ENCODE assay signal across 14 cellular contexts in genomic region chr3:50050361-50050760, GRCh38. TPM values are rescaled to one million over a fixed set of nuclear protein-coding genes. Genes with fewer than 3 reads are reported as not detected.
DNase-seq lines count a peak whose midpoint lies in the region; ATAC-seq, FAIRE-seq and TF ChIP-seq lines count a peak whose summit lies in the region.
"Had no signal": no experiment of that assay in that cellular context is flagged by ENCODE, and none has a peak within 500 bp of the region (broad histone marks: within the 10 kb centered on the region; RNA-seq: fewer than 3 reads in every experiment).

No MANE protein-coding gene starts in this region.

- H2AK5ac ChIP-seq in mesenchymal stem cell (ENCODE audit: low read length, severe bottlenecking): no peak overlapping the region

- H3K9me1 ChIP-seq in K562 (ENCODE audit: control insufficient read depth, insufficient read depth, low read length): no peaks in the 10 kb centered on the region

- intact Hi-C loops in K562 (cut with micrococcal nuclease): no loop called here

- in situ Hi-C loops in K562 (cut with MboI) (no loop called here), G401 (cut with HindIII; ENCODE audit: low sequenced_read_pairs) (no loop called here)

- peaks cover 19% of the 10 kb centered on the region for H3K79me1 ChIP-seq in mesenchymal stem cell (replicated peaks; ENCODE audit: low read length, poor library complexity, severe bottlenecking)

- DNase-seq in AG20443 (ENCODE audit: low spot score) (peak; percentile 43), K562 (ENCODE audit: extremely low read depth in 1 of 4, low spot score in 3 of 4) (no peak), mesenchymal stem cell (no peak), G401 (ENCODE audit: low spot score) (no peak)
- DNase-seq: activated CD4-positive, alpha-beta T cell treated with anti-CD3 and anti-CD28 coated beads, Interleukin-2, amount 50 U/mL, for 1 hour; activated naive CD4-positive, alpha-beta T cell; NCI-H2081 treated with DMSO at 0.1 percent for 48 hours; stomach had no signal

- no peaks in the 10 kb centered on the region for H3K27me3 ChIP-seq in Loucy (ENCODE audit: insufficient read depth, low read length, poor library complexity, severe bottlenecking)
- H3K27me3 ChIP-seq in K562 (ENCODE audit: control insufficient read depth in 2 of 2, insufficient read depth in 2 of 2, low read length in 2 of 2): no peaks in the 10 kb centered on the region
- no peaks in the 10 kb centered on the region for H3K27me3 ChIP-seq in mesenchymal stem cell (ENCODE audit: control insufficient read depth in 1 of 2, insufficient read depth in 1 of 2, low read length in 2 of 2)
- H3K27me3 ChIP-seq: stomach had no signal

- TF ChIP-seq CTCF in Loucy (conservative IDR thresholded peaks at IDR 0.05; ENCODE audit: low read length) (no peak), K562 (IDR thresholded peaks at IDR 0.05 in 2 of 3, conservative IDR thresholded peaks at IDR 0.05 in 1 of 3; ENCODE audit: insufficient read depth in 2 of 3, low read depth in 1 of 3, low read length in 3 of 3) (no peak)

- FAIRE-seq in K562 (lab: Jason Lieb, UNC): no peak
- FAIRE-seq: islet of Langerhans had no signal

- TF ChIP-seq EP300 in K562 (IDR thresholded peaks at IDR 0.05; ENCODE audit: low read length): no peak

- no peak overlapping the region for H4K91ac ChIP-seq in mesenchymal stem cell (ENCODE audit: low read length)

- H3K14ac ChIP-seq in mesenchymal stem cell (ENCODE audit: low read length in 2 of 2): no peak overlapping the region

- no peak for TF ChIP-seq RAD21 in K562 (CRISPR knock-in tag; conservative IDR thresholded peaks at IDR 0.05 in 1 of 2, IDR thresholded peaks at IDR 0.05 in 1 of 2)

- no peak overlapping the region for H3K4ac ChIP-seq in mesenchymal stem cell (ENCODE audit: low read depth in 1 of 2, low read length in 2 of 2)

- no peaks in the 10 kb centered on the region for H3F3A ChIP-seq in Loucy (ENCODE audit: low read depth)

- H2BK120ac ChIP-seq in mesenchymal stem cell (ENCODE audit: low read depth, low read length): no peak overlapping the region

- H3K4me1 ChIP-seq in Loucy (ENCODE audit: insufficient read depth, low read length, poor library complexity, severe bottlenecking) (peaks cover 9% of the 10 kb centered on the region), K562 (replicated peaks in 1 of 2; ENCODE audit: control insufficient read depth in 2 of 2, insufficient read depth in 2 of 2, low read length in 2 of 2) (no peaks in the 10 kb centered on the region; a peak in 1 of 5 replicates), mesenchymal stem cell (ENCODE audit: control insufficient read depth, insufficient read depth, low read depth, low read length) (peaks cover 2% of the 10 kb centered on the region)

- H4K8ac ChIP-seq in mesenchymal stem cell (ENCODE audit: low read length): no peak overlapping the region

- POLR2A ChIA-PET in K562 (lab: Yijun Ruan, JAX): interaction anchor here (0.5 kb wide), 1 partner anchor 42 kb away, joined by 3 read pairs; no protein-coding TSS in a partner anchor

- CTCF ChIA-PET in K562 (lab: Yijun Ruan, JAX; ENCODE audit: low intra/inter-chr PET ratio): no interaction called here

- H3K36me3 ChIP-seq in Loucy (ENCODE audit: insufficient read depth, low read length) (peaks cover 69% of the 10 kb centered on the region), K562 (ENCODE audit: control insufficient read depth, insufficient read depth, low read length) (peaks cover 58% of the 10 kb centered on the region; the same call in 2 of the 3 replicates), mesenchymal stem cell (ENCODE audit: control insufficient read depth in 1 of 2, insufficient read depth in 2 of 2, low read depth in 1 of 2, low read length in 2 of 2) (peaks cover 16 to 45% of the 10 kb centered on the region in 2 experiments)

- no peak overlapping the region for H3K9ac ChIP-seq in Loucy (ENCODE audit: low read depth, low read length, poor library complexity, severe bottlenecking)
- H3K9ac ChIP-seq in K562 (ENCODE audit: insufficient read depth in 1 of 2, low read depth in 2 of 2, low read length in 2 of 2): no peak overlapping the region
- peak overlapping the region; percentile 68 for H3K9ac ChIP-seq in mesenchymal stem cell (ENCODE audit: low read length)

- H4K20me1 ChIP-seq in Loucy (ENCODE audit: insufficient read depth, low read length, poor library complexity, severe bottlenecking) (no peaks in the 10 kb centered on the region), K562 (replicated peaks; ENCODE audit: control insufficient read depth, insufficient read depth, low read length) (no peaks in the 10 kb centered on the region)

- H2BK5ac ChIP-seq in mesenchymal stem cell (ENCODE audit: low read depth, low read length, poor library complexity, severe bottlenecking): no peak overlapping the region

- no peak overlapping the region for H3K4me3 ChIP-seq in Loucy (ENCODE audit: low read length, poor library complexity, severe bottlenecking)
- H3K4me3 ChIP-seq in K562: no peak overlapping the region
- H3K4me3 ChIP-seq in mesenchymal stem cell (ENCODE audit: insufficient read depth in 1 of 2, low read depth in 1 of 2, low read length in 2 of 2): peak overlapping the region in 1 of 2 experiments; percentile 46
- H3K4me3 ChIP-seq: stomach had no signal

- H3K23ac ChIP-seq in mesenchymal stem cell (ENCODE audit: low read length in 2 of 2): no peak overlapping the region

- H3K79me2 ChIP-seq in Loucy (ENCODE audit: insufficient read depth, low read length) (no peaks in the 10 kb centered on the region), K562 (ENCODE audit: control insufficient read depth, insufficient read depth, low read length) (no peaks in the 10 kb centered on the region)

- H3K27ac ChIP-seq in K562 (ENCODE audit: extremely low read depth, low read depth, low read length): no peak overlapping the region
- H3K27ac ChIP-seq in mesenchymal stem cell (ENCODE audit: low read length, poor library complexity, severe bottlenecking): peak overlapping the region; percentile 24
- H3K27ac ChIP-seq: stomach had no signal

- no peak for ATAC-seq in K562
- ATAC-seq in GM19395 (IDR thresholded peaks at IDR 0.05; ENCODE audit: unreplicated experiment): no peak
- no peak for ATAC-seq in HG03039 (IDR thresholded peaks at IDR 0.05; ENCODE audit: unreplicated experiment)
- ATAC-seq in HG03280 (IDR thresholded peaks at IDR 0.05; ENCODE audit: unreplicated experiment): no peak
- ATAC-seq: natural killer cell treated with Interleukin-12 subunit alpha and Interleukin-12 subunit beta and Interleukin-15 and Interleukin-18, amount 100 ng/mL, for 72 hours had no signal

- no peak overlapping the region for H2BK15ac ChIP-seq in mesenchymal stem cell (ENCODE audit: low read depth, poor library complexity, severe bottlenecking)

- H2AFZ ChIP-seq in Loucy (ENCODE audit: low read length) (no peak overlapping the region), K562 (ENCODE audit: low read depth, low read length) (no peak overlapping the region), mesenchymal stem cell (ENCODE audit: low read depth, low read length) (no peak overlapping the region)

- TF ChIP-seq POLR2A in K562 (conservative IDR thresholded peaks at IDR 0.05): no peak

- no peak overlapping the region for H3K18ac ChIP-seq in mesenchymal stem cell (ENCODE audit: low read depth in 1 of 2, low read length in 2 of 2)

- H3K9me3 ChIP-seq in Loucy (ENCODE audit: insufficient read depth, low read depth, low read length) (no peaks in the 10 kb centered on the region), K562 (replicated peaks; ENCODE audit: control insufficient read depth, insufficient read depth, low read depth, low read length) (no peaks in the 10 kb centered on the region), mesenchymal stem cell (ENCODE audit: control insufficient read depth, low read length) (no peaks in the 10 kb centered on the region)
- H3K9me3 ChIP-seq: stomach had no signal

- no peaks in the 10 kb centered on the region for H3K9me2 ChIP-seq in Loucy (replicated peaks; ENCODE audit: low read depth, low read length)

- no TSS peak for BruUV-seq in K562 (replicated peaks; lab: Mats Ljungman, UMichigan)

- H3K4me2 ChIP-seq in Loucy (ENCODE audit: low read depth, low read length, poor library complexity, severe bottlenecking): peak overlapping the region; percentile 32
- no peak overlapping the region for H3K4me2 ChIP-seq in K562 (ENCODE audit: insufficient read depth, low read length)
- no peak overlapping the region for H3K4me2 ChIP-seq in mesenchymal stem cell (ENCODE audit: low read length, poor library complexity, severe bottlenecking)

- H2BK12ac ChIP-seq in mesenchymal stem cell (ENCODE audit: low read length in 2 of 2): no peak overlapping the region

TF ChIP-seq in K562, 482 proteins besides CTCF, POLR2A, EP300 and RAD21 (continues in another document):
- TF ChIP-seq ZNF316 (IDR thresholded peaks at IDR 0.05) (peak; percentile 72), MAFF (IDR thresholded peaks at IDR 0.05; ENCODE audit: low read length) (peak; percentile 53; the same call in 1 of the 2 replicates), MIER1 (IDR thresholded peaks at IDR 0.05; ENCODE audit: low read depth) (no peak), NFE2L1 (tag; IDR thresholded peaks at IDR 0.05; ENCODE audit: borderline replicate concordance, low read depth) (peak; percentile 51; the same call in 1 of the 2 replicates), MAFG (tag; conservative IDR thresholded peaks at IDR 0.05) (peak; percentile 69), DACH1 (IDR thresholded peaks at IDR 0.05; ENCODE audit: partially characterized antibody) (peak; percentile 28), MAFK (IDR thresholded peaks at IDR 0.05; ENCODE audit: low read length) (0 out of 2 replicates have a peak, but pooled peaks have one; percentile 10)

RNA-seq across cellular contexts. Expression of gene RBM5, which starts 38.4 kb away (rescaled TPM):
- 479 and 783 TPM in 2 replicates for total RNA-seq in K562 (2011; cell fraction: chromatin; rRNA removed; ENCODE audit: low replicate concordance)
- total RNA-seq in K562 (2011; cell fraction: nucleolus; rRNA removed): 241 and 243 TPM in 2 replicates
- 327 and 405 TPM in 2 replicates for total RNA-seq in K562 (2011; cell fraction: nucleoplasm; rRNA removed)
- total RNA-seq in K562 (2014; rRNA removed): 61.3 and 108 TPM in 2 replicates
- 92.5 and 100.0 TPM in 2 replicates for total RNA-seq in K562 (2014; rRNA removed; fragmentation: Illumina TruSeq; extraction: Trizol)
- 87.9 and 90.2 TPM in 2 replicates for total RNA-seq in K562 (2015; rRNA removed; fragmentation: Illumina TruSeq; extraction: Trizol)
- 58.4 and 61.3 TPM in 2 replicates for total RNA-seq in K562 (2021)
- 153 and 187 TPM in 2 replicates for polyA plus RNA-seq in K562 (2011; rRNA removed)
- polyA plus RNA-seq in K562 (2011; cell fraction: cytosol; rRNA removed): 82.3 and 85.3 TPM in 2 replicates
- polyA plus RNA-seq in K562 (2011; cell fraction: nucleus; rRNA removed): 629 and 658 TPM in 2 replicates
- 52.0 and 57.7 TPM in 2 replicates for polyA plus RNA-seq in K562 (2012)
- 75.7 and 86.1 TPM in 2 replicates for polyA plus RNA-seq in K562 (2014; fragmentation: Illumina TruSeq; extraction: Trizol)
- polyA plus RNA-seq in K562 (2014; fragmentation: Nextera tagmentation; extraction: Ambion mirVana): 10 to 100 TPM; 24.5 to 53.3 TPM
- 81.6 and 87.8 TPM in 2 replicates for polyA plus RNA-seq in K562 (2014; rRNA removed)
- polyA minus RNA-seq in K562 (2011; rRNA and poly(A)+ RNA removed): 392 and 565 TPM in 2 replicates
- polyA minus RNA-seq in K562 (2011; cell fraction: cytosol; rRNA and poly(A)+ RNA removed): 56.4 and 70.4 TPM in 2 replicates
- 131 and 213 TPM in 2 replicates for polyA minus RNA-seq in K562 (2011; cell fraction: nucleus; rRNA and poly(A)+ RNA removed)
- polyA plus RNA-seq in mesenchymal stem cell (2013, experiment 1 of 2): 58.5 TPM
- 54.7 TPM for polyA plus RNA-seq in mesenchymal stem cell (2013, experiment 2 of 2)
- 94.0 and 125 TPM in 2 replicates for total RNA-seq in G401 (2014; rRNA removed; shearing (Covaris generic))
